Comparison of ENCODE assay signal across 8 cellular contexts in genomic region chr3:155744626-155745324, GRCh38. TPM values are rescaled to one million over a fixed set of nuclear protein-coding genes. Genes with fewer than 3 reads are reported as not detected.
DNase-seq lines count a peak whose midpoint lies in the region; ATAC-seq and TF ChIP-seq lines count a peak whose summit lies in the region.

PLCH1 (minus strand) TSS chr3:155745071; CDS start chr3:155704224, 40,847 bp downstream.

- H3K27me3 ChIP-seq in endodermal cell (ENCODE audit: control insufficient read depth, insufficient read depth, low read length, poor library complexity, severe bottlenecking) (no peaks in the 10 kb centered on the region), mesenchymal stem cell (ENCODE audit: control insufficient read depth in 1 of 2, insufficient read depth in 1 of 2, low read length in 2 of 2) (peaks cover 0 to 23% of the 10 kb centered on the region in 2 experiments)

- no peak within 1 kb of the TSS for H3K14ac ChIP-seq in mesenchymal stem cell (ENCODE audit: low read length in 2 of 2)

- H3K4me3 Mint-ChIP-seq in endodermal cell, result peak within 1 kb of the TSS; percentile 98
- peak within 1 kb of the TSS; percentile 88 for H3K4me3 Mint-ChIP-seq in stimulated activated naive B cell treated with anti-CD40 and anti-IgM and Interleukin-4, amounts not matched to agents 10 μg/mL and 1 μg/mL and 100 μg/mL, for 72 hours

- H2AFZ ChIP-seq in mesenchymal stem cell (ENCODE audit: low read depth, low read length), result peak within 1 kb of the TSS; percentile 55

- no peak within 1 kb of the TSS for H4K91ac ChIP-seq in mesenchymal stem cell (ENCODE audit: low read length)

- H3K9me3 Mint-ChIP-seq in endodermal cell, result no peaks in the 10 kb centered on the region
- H3K9me3 Mint-ChIP-seq in stimulated activated naive B cell treated with anti-CD40 and anti-IgM and Interleukin-4, amounts not matched to agents 10 μg/mL and 1 μg/mL and 100 μg/mL, for 72 hours, result no peaks in the 10 kb centered on the region

- H3K4me2 ChIP-seq in mesenchymal stem cell (ENCODE audit: low read length, poor library complexity, severe bottlenecking), result peak within 1 kb of the TSS; percentile 87

- no peak within 1 kb of the TSS for H3K23ac ChIP-seq in mesenchymal stem cell (ENCODE audit: low read length in 2 of 2)

- peaks cover 12% of the 10 kb centered on the region for H3K27me3 Mint-ChIP-seq in endodermal cell (ENCODE audit: insufficient read depth)
- peaks cover 15 to 26% of the 10 kb centered on the region in 2 donors for H3K27me3 Mint-ChIP-seq in stimulated activated naive B cell treated with anti-CD40 and anti-IgM and Interleukin-4, amounts not matched to agents 10 μg/mL and 1 μg/mL and 100 μg/mL, for 72 hours

- H3K27ac Mint-ChIP-seq in endodermal cell, result peak within 1 kb of the TSS; percentile 87
- peak within 1 kb of the TSS; percentile 89 for H3K27ac Mint-ChIP-seq in stimulated activated naive B cell treated with anti-CD40 and anti-IgM and Interleukin-4, amounts not matched to agents 10 μg/mL and 1 μg/mL and 100 μg/mL, for 72 hours

- H2BK15ac ChIP-seq in mesenchymal stem cell (ENCODE audit: low read depth, poor library complexity, severe bottlenecking), result peak within 1 kb of the TSS; percentile 48

- 3 to 5% methylated on average over 9 to 33 of the region's 33 CpGs for WGBS in endodermal cell (ENCODE audit: insufficient coverage in 1 of 2, insufficient read length in 1 of 2), 2 experiments
- WGBS in mesenchymal stem cell, result 2% methylated on average over 33 of the region's 33 CpGs

- TF ChIP-seq CTCF in AG09309 (IDR thresholded peaks at IDR 0.05; ENCODE audit: control insufficient read depth, insufficient read depth, low read depth, low read length, missing control alignments) (no peak), endodermal cell (conservative IDR thresholded peaks at IDR 0.05) (no peak)

- peak within 1 kb of the TSS in 1 of 2 experiments; percentile 22 for H2BK12ac ChIP-seq in mesenchymal stem cell (ENCODE audit: low read length in 2 of 2)

- H3K36me3 Mint-ChIP-seq in endodermal cell (ENCODE audit: low read depth), result no peaks in the 10 kb centered on the region
- no peaks in the 10 kb centered on the region for H3K36me3 Mint-ChIP-seq in stimulated activated naive B cell treated with anti-CD40 and anti-IgM and Interleukin-4, amounts not matched to agents 10 μg/mL and 1 μg/mL and 100 μg/mL, for 72 hours

- H3K9me3 ChIP-seq in endodermal cell (ENCODE audit: control insufficient read depth, low read length) (no peaks in the 10 kb centered on the region), mesenchymal stem cell (ENCODE audit: control insufficient read depth, low read length) (no peaks in the 10 kb centered on the region)

- no peak within 1 kb of the TSS for H2AK5ac ChIP-seq in mesenchymal stem cell (ENCODE audit: low read length, severe bottlenecking)

- H2BK5ac ChIP-seq in mesenchymal stem cell (ENCODE audit: low read depth, low read length, poor library complexity, severe bottlenecking), result no peak within 1 kb of the TSS

- peaks cover 19% of the 10 kb centered on the region for H3K4me1 ChIP-seq in endodermal cell (ENCODE audit: control insufficient read depth, insufficient read depth, low read length)
- peaks cover 4% of the 10 kb centered on the region for H3K4me1 ChIP-seq in mesenchymal stem cell (ENCODE audit: control insufficient read depth, insufficient read depth, low read depth, low read length)

- ATAC-seq in GM19043 (IDR thresholded peaks at IDR 0.05; ENCODE audit: low read depth, unreplicated experiment) (peak; percentile 49), HG03432 (IDR thresholded peaks at IDR 0.05; ENCODE audit: unreplicated experiment) (peak; percentile 56)
- peak; percentile 89 to 91 for ATAC-seq in stimulated activated naive B cell treated with anti-CD40 and anti-IgM and Interleukin-4, amounts not matched to agents 10 μg/mL and 1 μg/mL and 100 μg/mL, for 72 hours (replicated peaks)

- peak within 1 kb of the TSS in 1 of 2 experiments; percentile 18 for H3K18ac ChIP-seq in mesenchymal stem cell (ENCODE audit: low read depth in 1 of 2, low read length in 2 of 2)

- H3K4ac ChIP-seq in mesenchymal stem cell (ENCODE audit: low read depth in 1 of 2, low read length in 2 of 2), result no peak within 1 kb of the TSS

- peak within 1 kb of the TSS; percentile 80 for H3K9ac ChIP-seq in endodermal cell (ENCODE audit: extremely low read depth, low read length, poor library complexity, severe bottlenecking)
- H3K9ac ChIP-seq in mesenchymal stem cell (ENCODE audit: low read length), result peak within 1 kb of the TSS; percentile 84

- H3K27ac ChIP-seq in endodermal cell (ENCODE audit: low read depth, low read length) (peak within 1 kb of the TSS; percentile 91), mesenchymal stem cell (ENCODE audit: low read length, poor library complexity, severe bottlenecking) (no peak within 1 kb of the TSS)

- H3K36me3 ChIP-seq in endodermal cell (ENCODE audit: control insufficient read depth, insufficient read depth, low read length) (no peaks in the 10 kb centered on the region), mesenchymal stem cell (ENCODE audit: control insufficient read depth in 1 of 2, insufficient read depth in 2 of 2, low read depth in 1 of 2, low read length in 2 of 2) (no peaks in the 10 kb centered on the region)

- DNase-seq in AG09309 (ENCODE audit: low read depth) (no peak), NCI-H524 (lab: John Stamatoyannopoulos, UW) (peak; percentile 84 to 90), endodermal cell (peak; percentile 97), mesenchymal stem cell (peak; percentile 76)
- peak; percentile 70 for DNase-seq in activated CD8-positive, alpha-beta memory T cell treated with anti-CD3 and anti-CD28 coated beads for 24 hours
- DNase-seq in stimulated activated naive B cell treated with anti-CD40 and anti-IgM and Interleukin-4, amounts not matched to agents 10 μg/mL and 1 μg/mL and 100 μg/mL, for 72 hours, result peak; percentile 42

- peaks cover 47% of the 10 kb centered on the region for H3K4me1 Mint-ChIP-seq in endodermal cell
- H3K4me1 Mint-ChIP-seq in stimulated activated naive B cell treated with anti-CD40 and anti-IgM and Interleukin-4, amounts not matched to agents 10 μg/mL and 1 μg/mL and 100 μg/mL, for 72 hours, result peaks cover 7 to 24% of the 10 kb centered on the region in 2 donors

- no peaks in the 10 kb centered on the region for H3K79me1 ChIP-seq in mesenchymal stem cell (replicated peaks; ENCODE audit: low read length, poor library complexity, severe bottlenecking)

- no peak within 1 kb of the TSS for H2BK120ac ChIP-seq in mesenchymal stem cell (ENCODE audit: low read depth, low read length)

- H3K4me3 ChIP-seq in AG09309 (ENCODE audit: control insufficient read depth, low read depth, low read length) (peak within 1 kb of the TSS; percentile 47), endodermal cell (ENCODE audit: low read length) (peak within 1 kb of the TSS; percentile 97), mesenchymal stem cell (ENCODE audit: insufficient read depth in 1 of 2, low read depth in 1 of 2, low read length in 2 of 2) (peak within 1 kb of the TSS; percentile 74 to 89)

- no peak within 1 kb of the TSS for H4K8ac ChIP-seq in mesenchymal stem cell (ENCODE audit: low read length)

RNA-seq across cellular contexts. Expression of gene PLCH1, which starts in this region (rescaled TPM):
- 10 to 100 TPM; 12.0 to 12.4 TPM for total RNA-seq in endodermal cell
- 24.1 TPM for polyA plus RNA-seq in endodermal cell (2013, experiment 1 of 2)
- polyA plus RNA-seq in endodermal cell (2013, experiment 2 of 2), result 23.9 TPM
- polyA plus RNA-seq in mesenchymal stem cell (2013, experiment 1 of 2), result 0.76 TPM
- polyA plus RNA-seq in mesenchymal stem cell (2013, experiment 2 of 2), result 0.70 TPM

Comparison
In these comparisons a context has a peak if more than half of its experiments do, and no peak if none do; other contexts are left out.
1. H3K4me3 ChIP-seq: peak in every context shown above with its lines; median percentile 97 in endodermal cell; 82 in mesenchymal stem cell; 47 in AG09309.